19 cellular contexts compared by ENCODE assay signal in genomic region chr3:39285333-39285732, GRCh38. TPM values are rescaled to one million over a fixed set of nuclear protein-coding genes. Genes with fewer than 3 reads are reported as not detected.
DNase-seq lines count a peak whose midpoint lies in the region; ATAC-seq lines count a peak whose summit lies in the region.
"Had no signal": no experiment of that assay in that cellular context is flagged by ENCODE, and none has a peak within 500 bp of the region (broad histone marks: within the 10 kb centered on the region; RNA-seq: fewer than 3 reads in every experiment).

No MANE protein-coding gene starts in this region.

- no peaks in the 10 kb centered on the region for H3K36me3 ChIP-seq in Karpas-422 (ENCODE audit: insufficient read depth, low read length)
- H3K36me3 ChIP-seq: BE2C, HAP-1 had no signal

- peak; percentile 43 for DNase-seq in CD1c-positive myeloid dendritic cell (ENCODE audit: extremely low spot score)
- peak; percentile 10 for DNase-seq in Karpas-422
- no peak for DNase-seq in central memory CD8-positive, alpha-beta T cell (ENCODE audit: low spot score in 2 of 2)
- DNase-seq in superior temporal gyrus (ENCODE audit: extremely low spot score), result peak; percentile 4
- DNase-seq in NCI-H2196 treated with DMSO at 0.1 percent for 48 hours (lab: John Stamatoyannopoulos, UW; ENCODE audit: unreplicated experiment), result no peak
- DNase-seq in activated CD8-positive, alpha-beta memory T cell treated with anti-CD3 and anti-CD28 coated beads for 24 hours, result no peak
- DNase-seq: ACHN; BE2C; C1 segment of cervical spinal cord; CD4-positive, alpha-beta T cell; DMS153; DMS79; GDM1; GM23248 had no signal

- no peak overlapping the region for H3K4me3 Mint-ChIP-seq in central memory CD8-positive, alpha-beta T cell
- H3K4me3 Mint-ChIP-seq: CD4-positive, alpha-beta T cell had no signal

- H3K4me1 ChIP-seq in Karpas-422 (ENCODE audit: low read length), result peaks cover 32% of the 10 kb centered on the region
- H3K4me1 ChIP-seq: BE2C, HAP-1 had no signal

- no peaks in the 10 kb centered on the region for H3K9me3 ChIP-seq in Karpas-422 (ENCODE audit: low read length)
- H3K9me3 ChIP-seq: BE2C, HAP-1 had no signal

- H3K27me3 ChIP-seq in Karpas-422 (ENCODE audit: low read length), result no peaks in the 10 kb centered on the region
- H3K27me3 ChIP-seq: BE2C had no signal

- ATAC-seq in central memory CD8-positive, alpha-beta T cell (replicated peaks; ENCODE audit: extremely low read depth, poor library complexity, severe bottlenecking), result no peak

- H2AFZ ChIP-seq in Karpas-422 (ENCODE audit: low read length), result no peak overlapping the region
- H2AFZ ChIP-seq: GM23248 had no signal

- no peak overlapping the region for H3K4me2 ChIP-seq in Karpas-422 (ENCODE audit: low read depth, low read length, poor library complexity, severe bottlenecking)

- H4K20me1 ChIP-seq in Karpas-422 (ENCODE audit: insufficient read depth, low read depth, low read length), result no peaks in the 10 kb centered on the region

- H3K27me3 Mint-ChIP-seq in central memory CD8-positive, alpha-beta T cell, result no peaks in the 10 kb centered on the region
- H3K27me3 Mint-ChIP-seq: CD4-positive, alpha-beta T cell had no signal

- peaks cover 2% of the 10 kb centered on the region for H3K36me3 Mint-ChIP-seq in central memory CD8-positive, alpha-beta T cell (ENCODE audit: insufficient read depth)

- no peaks in the 10 kb centered on the region for H3K9me2 ChIP-seq in Karpas-422 (replicated peaks; ENCODE audit: insufficient read depth, low read length)

- H3K27ac Mint-ChIP-seq in central memory CD8-positive, alpha-beta T cell (ENCODE audit: low read depth), result peak overlapping the region; percentile 75
- H3K27ac Mint-ChIP-seq: CD4-positive, alpha-beta T cell had no signal

- no peak overlapping the region for H3K27ac ChIP-seq in Karpas-422 (ENCODE audit: low read length)
- H3K27ac ChIP-seq: GM23248, HL-60 had no signal

- H3K4me3 ChIP-seq in Karpas-422 (ENCODE audit: low read length), result no peak overlapping the region
- H3K4me3 ChIP-seq: GM23248, HAP-1 had no signal

- H3K9me3 Mint-ChIP-seq in central memory CD8-positive, alpha-beta T cell, result no peaks in the 10 kb centered on the region
- H3K9me3 Mint-ChIP-seq: CD4-positive, alpha-beta T cell had no signal

- H3K79me2 ChIP-seq in Karpas-422 (ENCODE audit: low read length), result no peaks in the 10 kb centered on the region

- no peak overlapping the region for H3K9ac ChIP-seq in Karpas-422 (ENCODE audit: low read length)
- H3K9ac ChIP-seq: GM23248 had no signal

- peaks cover 47% of the 10 kb centered on the region for H3K4me1 Mint-ChIP-seq in central memory CD8-positive, alpha-beta T cell

RNA-seq across cellular contexts. Expression of gene CX3CR1, which starts 5.5 kb away (rescaled TPM):
- total RNA-seq in Karpas-422 (2014; rRNA removed; shearing (Covaris generic); ENCODE audit: low replicate concordance), result 0.48 TPM in 1 of 2 replicates, not detected in the other
- total RNA-seq: Daoy, GM23248, H4, HT1080 had no signal

RNA-seq across cellular contexts. Expression of gene CCR8, which starts 44.2 kb away (rescaled TPM):
- not detected in 2 replicates for total RNA-seq in Karpas-422 (2014; rRNA removed; shearing (Covaris generic); ENCODE audit: low replicate concordance)
- total RNA-seq: Daoy, GM23248, H4, HT1080 had no signal

Comparison
In these comparisons a context has a peak if more than half of its experiments do, and no peak if none do; other contexts are left out.
1. DNase-seq: peak in CD1c-positive myeloid dendritic cell (single experiment), Karpas-422 (single experiment) and superior temporal gyrus (single experiment); none in central memory CD8-positive, alpha-beta T cell (0 of 2), NCI-H2196 treated with DMSO at 0.1 percent for 48 hours (single experiment) and activated CD8-positive, alpha-beta memory T cell treated with anti-CD3 and anti-CD28 coated beads for 24 hours (single experiment).